ENCODE assay signal across 10 cellular contexts in the genomic region with DNA sequence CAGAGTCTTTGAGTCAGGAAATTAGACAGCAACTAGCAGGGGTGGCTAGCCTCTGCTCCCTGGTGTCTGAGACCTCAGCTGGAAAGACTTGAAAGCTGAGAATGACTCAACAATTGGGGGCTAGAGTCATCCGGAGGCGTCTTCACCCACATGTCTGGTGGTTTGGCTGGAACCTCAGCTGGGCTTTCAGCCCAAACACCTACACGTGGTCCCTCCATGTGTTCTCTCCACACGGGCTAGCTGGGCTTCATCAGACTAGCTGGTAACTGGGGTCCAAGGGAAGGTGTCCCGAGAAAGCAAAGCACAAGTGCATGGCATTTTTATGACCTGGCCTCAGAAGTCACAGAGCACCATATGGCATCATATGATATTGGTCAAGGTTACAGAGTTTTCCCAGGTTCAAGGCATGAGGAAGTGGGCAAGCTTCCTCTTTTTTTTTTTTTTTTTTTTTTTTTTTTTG. TPM values are rescaled to one million over a fixed set of nuclear protein-coding genes. Genes with fewer than 3 reads are reported as not detected.
DNase-seq lines count a peak whose midpoint lies in the region; ATAC-seq, FAIRE-seq and TF ChIP-seq lines count a peak whose summit lies in the region.
"Had no signal": no experiment of that assay in that cellular context is flagged by ENCODE, and none has a peak within 500 bp of the region (broad histone marks: within the 10 kb centered on the region; RNA-seq: fewer than 3 reads in every experiment).

No MANE protein-coding gene starts in this region.

- no peak for TF ChIP-seq EP300 in A549 (IDR thresholded peaks at IDR 0.05)

- H3K9me3 ChIP-seq in A549 = no peaks in the 10 kb centered on the region
- H3K9me3 ChIP-seq: adrenal gland had no signal

- peaks cover 21% of the 10 kb centered on the region for H3K4me1 Mint-ChIP-seq in stimulated activated effector memory CD8-positive, alpha-beta T cell treated with anti-CD3 and anti-CD28 coated beads, Interleukin-12 subunit alpha, Interleukin-12 subunit beta, amount 100 ng/mL, for 72 hours

- FAIRE-seq in A549 (lab: Jason Lieb, UNC) = no peak
- FAIRE-seq: G401.6 had no signal

- H3K36me3 Mint-ChIP-seq in stimulated activated effector memory CD8-positive, alpha-beta T cell treated with anti-CD3 and anti-CD28 coated beads, Interleukin-12 subunit alpha, Interleukin-12 subunit beta, amount 100 ng/mL, for 72 hours = no peaks in the 10 kb centered on the region

- H3K4me3 ChIP-seq in A549 (no peak overlapping the region), fibroblast of mammary gland (ENCODE audit: control insufficient read depth, low read depth, low read length) (no peak overlapping the region)
- H3K4me3 ChIP-seq: adrenal gland had no signal

- peak overlapping the region; percentile 49 for H3K4me3 Mint-ChIP-seq in stimulated activated effector memory CD8-positive, alpha-beta T cell treated with anti-CD3 and anti-CD28 coated beads, Interleukin-12 subunit alpha, Interleukin-12 subunit beta, amount 100 ng/mL, for 72 hours

- H3K4me2 ChIP-seq in A549 = peak overlapping the region; percentile 30

- ATAC-seq in A549 (peak; percentile 67; a peak in 4 of 6 replicates), GM19023 (IDR thresholded peaks at IDR 0.05; ENCODE audit: unreplicated experiment) (peak; percentile 96), HG03103 (IDR thresholded peaks at IDR 0.05; ENCODE audit: low read depth, unreplicated experiment) (peak; percentile 94)
- peak; percentile 96 for ATAC-seq in stimulated activated effector memory CD8-positive, alpha-beta T cell treated with anti-CD3 and anti-CD28 coated beads, Interleukin-12 subunit alpha, Interleukin-12 subunit beta, amount 100 ng/mL, for 72 hours

- peak in 1 of 2 experiments; percentile 46 for DNase-seq in A549 (ENCODE audit: low read depth in 1 of 2, low spot score in 1 of 2)
- peak; percentile 67 for DNase-seq in T1000 (lab: John Stamatoyannopoulos, UW)
- peak; percentile 99 for DNase-seq in fibroblast of mammary gland (ENCODE audit: low read depth)
- DNase-seq in stimulated activated effector memory CD8-positive, alpha-beta T cell treated with anti-CD3 and anti-CD28 coated beads, Interleukin-12 subunit alpha, Interleukin-12 subunit beta, amount 100 ng/mL, for 72 hours (ENCODE audit: low spot score in 2 of 2) = peak; percentile 42 to 79
- no peak for DNase-seq in NCI-H2171 treated with DMSO at 0.1 percent for 48 hours (lab: John Stamatoyannopoulos, UW)
- no peak for DNase-seq in NCI-H1417 treated with DMSO at 0.1 percent for 48 hours (lab: John Stamatoyannopoulos, UW)

- TF ChIP-seq POLR2A in A549 (IDR thresholded peaks at IDR 0.05; ENCODE audit: low read length) = no peak

- H3K27ac ChIP-seq in A549 = peak overlapping the region; percentile 34 to 57; a peak in 4 of 6 replicates

- no peak for TF ChIP-seq RAD21 in A549 (conservative IDR thresholded peaks at IDR 0.05 in 1 of 2, IDR thresholded peaks at IDR 0.05 in 1 of 2)

- POLR2A ChIA-PET in A549 (lab: Yijun Ruan, JAX) = interaction anchor here (1.0 to 1.3 kb wide), 4 partner anchors 12 to 62 kb away, joined by 3 to 12 read pairs (median 5); a partner anchor contains a TSS

- peak overlapping the region; percentile 81 for H3K27ac Mint-ChIP-seq in stimulated activated effector memory CD8-positive, alpha-beta T cell treated with anti-CD3 and anti-CD28 coated beads, Interleukin-12 subunit alpha, Interleukin-12 subunit beta, amount 100 ng/mL, for 72 hours

- CTCF ChIA-PET in A549 (lab: Yijun Ruan, JAX) = interaction anchor here (0.8 to 5.7 kb wide), 13 partner anchors 11 to 173 kb away, joined by 3 to 58 read pairs (median 4); a partner anchor contains a TSS

- H3K4me1 ChIP-seq in A549 = peaks cover 25% of the 10 kb centered on the region; the same call in 2 of the 3 replicates
- H3K4me1 ChIP-seq: adrenal gland had no signal

- 62% methylated on average over 5 of the region's 5 CpGs for WGBS in A549 (ENCODE audit: missing lambda C conversion rate)

- H3K9me3 Mint-ChIP-seq in stimulated activated effector memory CD8-positive, alpha-beta T cell treated with anti-CD3 and anti-CD28 coated beads, Interleukin-12 subunit alpha, Interleukin-12 subunit beta, amount 100 ng/mL, for 72 hours = peaks cover 16% of the 10 kb centered on the region

- TF ChIP-seq CTCF in A549 (IDR thresholded peaks at IDR 0.05) = no peak
- TF ChIP-seq CTCF in fibroblast of mammary gland (conservative IDR thresholded peaks at IDR 0.05; ENCODE audit: control insufficient read depth, insufficient read depth, low read depth, low read length) = no peak

TF ChIP-seq in A549, 52 proteins besides CTCF, POLR2A, EP300 and RAD21 (continues in another document):
- no peak for TF ChIP-seq ZNF302 (CRISPR knock-in tag; IDR thresholded peaks at IDR 0.05)
- TF ChIP-seq ESRRA (IDR thresholded peaks at IDR 0.05; ENCODE audit: borderline replicate concordance, low read length) = no peak
- TF ChIP-seq, protein P1, sequence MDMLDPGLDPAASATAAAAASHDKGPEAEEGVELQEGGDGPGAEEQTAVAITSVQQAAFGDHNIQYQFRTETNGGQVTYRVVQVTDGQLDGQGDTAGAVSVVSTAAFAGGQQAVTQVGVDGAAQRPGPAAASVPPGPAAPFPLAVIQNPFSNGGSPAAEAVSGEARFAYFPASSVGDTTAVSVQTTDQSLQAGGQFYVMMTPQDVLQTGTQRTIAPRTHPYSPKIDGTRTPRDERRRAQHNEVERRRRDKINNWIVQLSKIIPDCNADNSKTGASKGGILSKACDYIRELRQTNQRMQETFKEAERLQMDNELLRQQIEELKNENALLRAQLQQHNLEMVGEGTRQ (IDR thresholded peaks at IDR 0.05) = peak; percentile 21; the same call in 1 of the 2 replicates
- TF ChIP-seq MAFK (IDR thresholded peaks at IDR 0.05; ENCODE audit: partially characterized antibody) = peak; percentile 1
- TF ChIP-seq, protein P2, sequence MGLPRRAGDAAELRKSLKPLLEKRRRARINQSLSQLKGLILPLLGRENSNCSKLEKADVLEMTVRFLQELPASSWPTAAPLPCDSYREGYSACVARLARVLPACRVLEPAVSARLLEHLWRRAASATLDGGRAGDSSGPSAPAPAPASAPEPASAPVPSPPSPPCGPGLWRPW (IDR thresholded peaks at IDR 0.05) = no peak
- TF ChIP-seq, protein P3, sequence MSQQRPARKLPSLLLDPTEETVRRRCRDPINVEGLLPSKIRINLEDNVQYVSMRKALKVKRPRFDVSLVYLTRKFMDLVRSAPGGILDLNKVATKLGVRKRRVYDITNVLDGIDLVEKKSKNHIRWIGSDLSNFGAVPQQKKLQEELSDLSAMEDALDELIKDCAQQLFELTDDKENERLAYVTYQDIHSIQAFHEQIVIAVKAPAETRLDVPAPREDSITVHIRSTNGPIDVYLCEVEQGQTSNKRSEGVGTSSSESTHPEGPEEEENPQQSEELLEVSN (IDR thresholded peaks at IDR 0.05; ENCODE audit: borderline replicate concordance, low read depth) = no peak
- TF ChIP-seq, protein P4, sequence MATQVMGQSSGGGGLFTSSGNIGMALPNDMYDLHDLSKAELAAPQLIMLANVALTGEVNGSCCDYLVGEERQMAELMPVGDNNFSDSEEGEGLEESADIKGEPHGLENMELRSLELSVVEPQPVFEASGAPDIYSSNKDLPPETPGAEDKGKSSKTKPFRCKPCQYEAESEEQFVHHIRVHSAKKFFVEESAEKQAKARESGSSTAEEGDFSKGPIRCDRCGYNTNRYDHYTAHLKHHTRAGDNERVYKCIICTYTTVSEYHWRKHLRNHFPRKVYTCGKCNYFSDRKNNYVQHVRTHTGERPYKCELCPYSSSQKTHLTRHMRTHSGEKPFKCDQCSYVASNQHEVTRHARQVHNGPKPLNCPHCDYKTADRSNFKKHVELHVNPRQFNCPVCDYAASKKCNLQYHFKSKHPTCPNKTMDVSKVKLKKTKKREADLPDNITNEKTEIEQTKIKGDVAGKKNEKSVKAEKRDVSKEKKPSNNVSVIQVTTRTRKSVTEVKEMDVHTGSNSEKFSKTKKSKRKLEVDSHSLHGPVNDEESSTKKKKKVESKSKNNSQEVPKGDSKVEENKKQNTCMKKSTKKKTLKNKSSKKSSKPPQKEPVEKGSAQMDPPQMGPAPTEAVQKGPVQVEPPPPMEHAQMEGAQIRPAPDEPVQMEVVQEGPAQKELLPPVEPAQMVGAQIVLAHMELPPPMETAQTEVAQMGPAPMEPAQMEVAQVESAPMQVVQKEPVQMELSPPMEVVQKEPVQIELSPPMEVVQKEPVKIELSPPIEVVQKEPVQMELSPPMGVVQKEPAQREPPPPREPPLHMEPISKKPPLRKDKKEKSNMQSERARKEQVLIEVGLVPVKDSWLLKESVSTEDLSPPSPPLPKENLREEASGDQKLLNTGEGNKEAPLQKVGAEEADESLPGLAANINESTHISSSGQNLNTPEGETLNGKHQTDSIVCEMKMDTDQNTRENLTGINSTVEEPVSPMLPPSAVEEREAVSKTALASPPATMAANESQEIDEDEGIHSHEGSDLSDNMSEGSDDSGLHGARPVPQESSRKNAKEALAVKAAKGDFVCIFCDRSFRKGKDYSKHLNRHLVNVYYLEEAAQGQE (IDR thresholded peaks at IDR 0.05) = no peak
- TF ChIP-seq CHD4 (IDR thresholded peaks at IDR 0.05; ENCODE audit: borderline replicate concordance) = no peak
- no peak for TF ChIP-seq MYC (IDR thresholded peaks at IDR 0.05; ENCODE audit: borderline replicate concordance, low read length)
- TF ChIP-seq PHF8 (IDR thresholded peaks at IDR 0.05; ENCODE audit: borderline replicate concordance, low read depth) = no peak
- no peak for TF ChIP-seq EHMT2 (IDR thresholded peaks at IDR 0.05; ENCODE audit: low read depth)
- no peak for TF ChIP-seq ZSCAN20 (CRISPR knock-in tag; IDR thresholded peaks at IDR 0.05)
- TF ChIP-seq, protein P5, sequence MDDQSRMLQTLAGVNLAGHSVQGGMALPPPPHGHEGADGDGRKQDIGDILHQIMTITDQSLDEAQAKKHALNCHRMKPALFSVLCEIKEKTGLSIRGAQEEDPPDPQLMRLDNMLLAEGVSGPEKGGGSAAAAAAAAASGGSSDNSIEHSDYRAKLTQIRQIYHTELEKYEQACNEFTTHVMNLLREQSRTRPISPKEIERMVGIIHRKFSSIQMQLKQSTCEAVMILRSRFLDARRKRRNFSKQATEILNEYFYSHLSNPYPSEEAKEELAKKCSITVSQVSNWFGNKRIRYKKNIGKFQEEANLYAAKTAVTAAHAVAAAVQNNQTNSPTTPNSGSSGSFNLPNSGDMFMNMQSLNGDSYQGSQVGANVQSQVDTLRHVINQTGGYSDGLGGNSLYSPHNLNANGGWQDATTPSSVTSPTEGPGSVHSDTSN (IDR thresholded peaks at IDR 0.05) = no peak
- TF ChIP-seq, protein P6, sequence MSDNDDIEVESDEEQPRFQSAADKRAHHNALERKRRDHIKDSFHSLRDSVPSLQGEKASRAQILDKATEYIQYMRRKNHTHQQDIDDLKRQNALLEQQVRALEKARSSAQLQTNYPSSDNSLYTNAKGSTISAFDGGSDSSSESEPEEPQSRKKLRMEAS (IDR thresholded peaks at IDR 0.05) = peak; percentile 42
- TF ChIP-seq JUN (IDR thresholded peaks at IDR 0.05) = no peak

RNA-seq across cellular contexts. Expression of a gene that starts 19.9 kb away (rescaled TPM):
- 63.3 and 76.4 TPM in 2 replicates for polyA plus RNA-seq in A549 (2011; rRNA removed)
- polyA plus RNA-seq in A549 (2012; cell fraction: cytosol; rRNA removed) = 31.8 and 36.7 TPM in 2 replicates
- 30.7 and 39.5 TPM in 2 replicates for polyA plus RNA-seq in A549 (2012; cell fraction: nucleus; rRNA removed)
- polyA plus RNA-seq in A549 (2017; fragmentation: RNase III; extraction: RNeasy Plus Mini Kit Qiagen cat#74134 plus additional on column Dnase treatment) = 33.1 to 41.0 TPM (median 36.2 TPM) in 3 replicates
- polyA minus RNA-seq in A549 (2011; rRNA and poly(A)+ RNA removed) = 194 and 230 TPM in 2 replicates

Comparison
In these comparisons a context has a peak if more than half of its experiments do, and no peak if none do; other contexts are left out.
1. DNase-seq: peak in T1000 (single experiment), fibroblast of mammary gland (single experiment) and stimulated activated effector memory CD8-positive, alpha-beta T cell treated with anti-CD3 and anti-CD28 coated beads, Interleukin-12 subunit alpha, Interleukin-12 subunit beta, amount 100 ng/mL, for 72 hours (2 of 2); none in NCI-H2171 treated with DMSO at 0.1 percent for 48 hours (single experiment) and NCI-H1417 treated with DMSO at 0.1 percent for 48 hours (single experiment).
2. Peak in every context shown above with its lines, with median percentiles within 50 percentile points of each other: ATAC-seq.